ENCODE assay signal across 8 cellular contexts in the genomic region with DNA sequence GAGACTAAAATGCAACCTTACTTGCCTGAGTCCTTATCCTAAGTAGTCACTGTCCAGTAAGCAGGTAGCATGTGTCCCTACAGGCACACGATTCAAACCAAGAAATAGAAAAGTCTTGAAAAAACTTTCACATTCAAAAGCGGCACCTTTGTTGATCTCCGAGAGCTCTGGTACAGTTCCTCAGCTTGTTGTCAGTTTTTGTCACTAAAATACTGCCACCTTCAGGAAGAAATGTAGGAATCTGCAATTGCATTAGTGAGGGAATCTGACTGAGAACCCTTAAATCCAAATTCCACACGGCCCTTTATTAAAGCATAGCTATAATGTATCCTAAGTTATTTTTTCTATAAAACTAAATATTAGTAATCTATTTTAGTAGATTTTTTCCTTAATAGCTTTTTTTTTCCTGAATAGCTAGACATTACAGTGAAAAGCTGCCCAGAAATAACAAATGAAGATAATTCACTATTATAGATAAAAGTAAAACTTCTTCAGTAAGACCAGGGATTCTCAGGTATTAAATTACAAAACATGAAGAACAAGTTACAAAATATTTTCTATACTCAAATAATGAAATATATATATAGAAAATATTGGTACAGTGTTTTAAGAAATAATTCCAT. TPM values are rescaled to one million over a fixed set of nuclear protein-coding genes. Genes with fewer than 3 reads are reported as not detected.
A peak's percentile ranks its signal among the peaks of the same experiment; 100 is the strongest.
DNase-seq lines count a peak whose midpoint lies in the region; ATAC-seq and TF ChIP-seq lines count a peak whose summit lies in the region.

No MANE protein-coding gene starts in this region.

- 0 to 2% (median 1%) methylated on average over 4 of the region's 4 CpGs for WGBS in adrenal gland, 4 donors

- no peaks in the 10 kb centered on the region for H3K9me3 ChIP-seq in adrenal gland (replicated peaks in 1 of 3)
- no peaks in the 10 kb centered on the region for H3K9me3 ChIP-seq in right atrium auricular region

- TF ChIP-seq CTCF in adrenal gland (IDR thresholded peaks at IDR 0.05) = peak; percentile 65 to 74 (median 70)
- peak; percentile 43 to 81 for TF ChIP-seq CTCF in right atrium auricular region (IDR thresholded peaks at IDR 0.05)

- H3K27ac ChIP-seq in adrenal gland = no peak overlapping the region
- H3K27ac ChIP-seq in right atrium auricular region = no peak overlapping the region

- intact Hi-C loops in adrenal gland (cut with DNase I) = loop anchor here (5.0 to 10.0 kb wide), 3 partner anchors 146 to 186 kb away; no protein-coding TSS in a partner anchor

- no peaks in the 10 kb centered on the region for H3K27me3 ChIP-seq in adrenal gland
- H3K27me3 ChIP-seq in right atrium auricular region = no peaks in the 10 kb centered on the region

- H3K4me3 ChIP-seq in adrenal gland = peak overlapping the region in 1 of 4 donors; percentile 59
- peak overlapping the region; percentile 17 to 26 for H3K4me3 ChIP-seq in right atrium auricular region
- H3K4me3 ChIP-seq in skeletal muscle cell (ENCODE audit: low read depth, low read length) = peak overlapping the region; percentile 40

- H3K4me1 ChIP-seq in adrenal gland (replicated peaks in 1 of 2) (no peaks in the 10 kb centered on the region), right atrium auricular region (no peaks in the 10 kb centered on the region)

- DNase-seq in DMS 273 treated with DMSO at 0.1 percent for 48 hours (lab: John Stamatoyannopoulos, UW) (peak; percentile 69), NCI-H345 treated with DMSO at 0.1 percent for 48 hours (lab: John Stamatoyannopoulos, UW; ENCODE audit: unreplicated experiment) (peak; percentile 3), adrenal gland (peak in 3 of 7 donors; percentile 27 to 38 (median 27)), right atrium auricular region (ENCODE audit: low spot score) (no peak), skeletal muscle cell (ENCODE audit: low read depth) (no peak)
- no peak for DNase-seq in stimulated activated CD4-positive, alpha-beta T cell treated with anti-CD3 and anti-CD28 coated beads, Interleukin-4, amount 100 ng/mL, for 4 hours

- H3K36me3 ChIP-seq in adrenal gland (replicated peaks in 1 of 2) = no peaks in the 10 kb centered on the region
- no peaks in the 10 kb centered on the region for H3K36me3 ChIP-seq in right atrium auricular region

- TF ChIP-seq POLR2A in adrenal gland (IDR thresholded peaks at IDR 0.05) = no peak

- ATAC-seq in GM19025 (IDR thresholded peaks at IDR 0.05; ENCODE audit: low read depth, unreplicated experiment) (peak; percentile 73), HG03108 (IDR thresholded peaks at IDR 0.05; ENCODE audit: unreplicated experiment) (peak; percentile 85)

RNA-seq across cellular contexts. Expression of a gene that starts 44.0 kb away (rescaled TPM):
- not detected for total RNA-seq in adrenal gland
- not detected for polyA plus RNA-seq in adrenal gland
- total RNA-seq in right atrium auricular region = not detected

Comparison
In these comparisons a context has a peak if more than half of its experiments do, and no peak if none do; other contexts are left out.
1. DNase-seq: peak in DMS 273 treated with DMSO at 0.1 percent for 48 hours (single experiment) and NCI-H345 treated with DMSO at 0.1 percent for 48 hours (single experiment); none in right atrium auricular region (single experiment), skeletal muscle cell (single experiment) and stimulated activated CD4-positive, alpha-beta T cell treated with anti-CD3 and anti-CD28 coated beads, Interleukin-4, amount 100 ng/mL, for 4 hours (0 of 2).